In the genomic region with DNA sequence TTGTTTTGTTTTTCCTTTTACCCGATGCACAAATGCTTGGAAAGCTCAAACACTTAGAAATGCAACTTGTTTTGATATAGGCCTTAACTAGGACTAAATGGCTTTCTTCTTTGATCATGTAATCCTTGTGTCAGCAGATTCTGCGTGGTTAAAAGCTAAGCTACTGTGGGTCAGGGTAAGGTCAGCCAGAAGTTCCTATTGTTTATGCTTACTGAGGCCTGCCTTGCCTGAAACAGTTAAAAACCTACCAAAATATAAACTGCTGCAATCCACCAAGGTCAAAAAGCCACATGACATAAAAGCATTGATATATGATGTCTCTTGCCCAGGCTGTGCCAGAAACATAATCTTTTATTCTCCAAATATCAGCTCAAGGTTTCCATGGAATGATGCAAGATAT, we compare ENCODE assay signal across 1 cellular context.
TF ChIP-seq lines count a peak whose summit lies in the region.

No MANE protein-coding gene starts in this region.

TF ChIP-seq in liver, 16 proteins besides CTCF, POLR2A, EP300 and RAD21:
- TF ChIP-seq, protein P1, sequence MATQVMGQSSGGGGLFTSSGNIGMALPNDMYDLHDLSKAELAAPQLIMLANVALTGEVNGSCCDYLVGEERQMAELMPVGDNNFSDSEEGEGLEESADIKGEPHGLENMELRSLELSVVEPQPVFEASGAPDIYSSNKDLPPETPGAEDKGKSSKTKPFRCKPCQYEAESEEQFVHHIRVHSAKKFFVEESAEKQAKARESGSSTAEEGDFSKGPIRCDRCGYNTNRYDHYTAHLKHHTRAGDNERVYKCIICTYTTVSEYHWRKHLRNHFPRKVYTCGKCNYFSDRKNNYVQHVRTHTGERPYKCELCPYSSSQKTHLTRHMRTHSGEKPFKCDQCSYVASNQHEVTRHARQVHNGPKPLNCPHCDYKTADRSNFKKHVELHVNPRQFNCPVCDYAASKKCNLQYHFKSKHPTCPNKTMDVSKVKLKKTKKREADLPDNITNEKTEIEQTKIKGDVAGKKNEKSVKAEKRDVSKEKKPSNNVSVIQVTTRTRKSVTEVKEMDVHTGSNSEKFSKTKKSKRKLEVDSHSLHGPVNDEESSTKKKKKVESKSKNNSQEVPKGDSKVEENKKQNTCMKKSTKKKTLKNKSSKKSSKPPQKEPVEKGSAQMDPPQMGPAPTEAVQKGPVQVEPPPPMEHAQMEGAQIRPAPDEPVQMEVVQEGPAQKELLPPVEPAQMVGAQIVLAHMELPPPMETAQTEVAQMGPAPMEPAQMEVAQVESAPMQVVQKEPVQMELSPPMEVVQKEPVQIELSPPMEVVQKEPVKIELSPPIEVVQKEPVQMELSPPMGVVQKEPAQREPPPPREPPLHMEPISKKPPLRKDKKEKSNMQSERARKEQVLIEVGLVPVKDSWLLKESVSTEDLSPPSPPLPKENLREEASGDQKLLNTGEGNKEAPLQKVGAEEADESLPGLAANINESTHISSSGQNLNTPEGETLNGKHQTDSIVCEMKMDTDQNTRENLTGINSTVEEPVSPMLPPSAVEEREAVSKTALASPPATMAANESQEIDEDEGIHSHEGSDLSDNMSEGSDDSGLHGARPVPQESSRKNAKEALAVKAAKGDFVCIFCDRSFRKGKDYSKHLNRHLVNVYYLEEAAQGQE (IDR thresholded peaks at IDR 0.05), result no peak
- TF ChIP-seq JUND (IDR thresholded peaks at IDR 0.05), result no peak
- no peak for TF ChIP-seq FOXA2 (IDR thresholded peaks at IDR 0.05)
- peak; percentile 8 to 21 for TF ChIP-seq RXRA (IDR thresholded peaks at IDR 0.05)
